In the genomic region with DNA sequence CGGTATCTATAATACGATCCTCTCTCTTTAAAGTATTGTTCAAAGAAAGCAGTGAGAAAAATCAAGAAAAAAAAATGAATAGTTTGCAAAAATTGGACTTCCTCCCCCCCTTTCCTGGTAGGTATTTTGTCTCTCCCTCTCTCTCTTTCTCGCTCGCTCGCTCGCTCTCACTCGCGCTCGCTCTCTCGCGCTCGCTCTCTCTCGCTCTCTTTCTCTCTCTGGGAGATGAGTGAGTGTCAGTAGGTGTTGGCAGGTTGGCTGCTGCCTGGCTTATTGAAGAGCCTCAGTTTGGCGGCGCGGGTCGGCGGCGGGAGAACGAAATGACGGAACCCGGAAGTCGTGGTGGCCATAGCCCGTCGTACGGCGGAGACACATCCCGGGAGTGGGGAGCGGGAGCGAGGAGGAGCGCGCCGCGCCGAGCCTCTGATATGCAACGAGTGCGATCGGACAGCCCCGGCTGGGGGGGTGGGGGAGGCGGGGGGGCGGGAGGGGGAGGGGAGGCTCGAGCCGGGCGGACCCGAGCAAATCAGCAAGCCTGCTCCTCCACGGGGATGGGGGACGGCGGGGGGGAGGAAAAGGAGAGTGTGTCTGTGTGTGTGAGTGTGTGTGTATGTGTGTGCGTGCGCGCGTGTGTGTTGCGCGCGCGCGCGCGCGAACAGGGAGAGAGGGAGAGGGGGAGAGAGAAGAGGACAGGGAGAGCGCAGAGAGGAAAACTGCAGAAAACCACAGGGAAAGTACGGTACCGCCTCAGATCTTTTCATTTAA, we compare ENCODE assay signal across 8 cellular contexts. TPM values are rescaled to one million over a fixed set of nuclear protein-coding genes. Genes with fewer than 3 reads are reported as not detected.
DNase-seq lines count a peak whose midpoint lies in the region; ATAC-seq and TF ChIP-seq lines count a peak whose summit lies in the region.

Gene MEIS2, minus strand, starts transcription at position 441 of the 765 bp plus-strand sequence. CDS start 1,083 bp downstream, outside the sequence.

- H3K4me1 Mint-ChIP-seq in activated CD8-positive, alpha-beta T cell treated with anti-CD3 and anti-CD28 coated beads for 36 hours (ENCODE audit: low read depth) = peaks cover 42% of the 10 kb centered on the region

- H3K9me3 ChIP-seq in mononuclear cell (ENCODE audit: low read depth, low read length) = no peaks in the 10 kb centered on the region
- H3K9me3 ChIP-seq in thymus (ENCODE audit: control insufficient read depth) = peaks cover 2% of the 10 kb centered on the region

- H3K27me3 ChIP-seq in mononuclear cell (ENCODE audit: insufficient read depth, low read length) = peaks cover 91% of the 10 kb centered on the region
- peaks cover 78% of the 10 kb centered on the region for H3K27me3 ChIP-seq in thymus (ENCODE audit: control insufficient read depth, insufficient read depth)

- intact Hi-C loops in activated CD8-positive, alpha-beta T cell treated with anti-CD3 and anti-CD28 coated beads for 36 hours (cut with micrococcal nuclease) = no loop called here

- ATAC-seq in GM18867 (IDR thresholded peaks at IDR 0.05; ENCODE audit: unreplicated experiment) = peak; percentile 42
- peak; percentile 34 for ATAC-seq in HG03520 (IDR thresholded peaks at IDR 0.05; ENCODE audit: unreplicated experiment)
- ATAC-seq in activated CD8-positive, alpha-beta T cell treated with anti-CD3 and anti-CD28 coated beads for 36 hours = peak; percentile 29
- ATAC-seq in esophagus mucosa = peak; percentile 79

- H3K4me3 Mint-ChIP-seq in activated CD8-positive, alpha-beta T cell treated with anti-CD3 and anti-CD28 coated beads for 36 hours = peak within 1 kb of the TSS; percentile 76

- POLR2A ChIA-PET in activated CD8-positive, alpha-beta T cell treated with anti-CD3 and anti-CD28 coated beads for 36 hours (lab: Charles Lee) = no interaction called here

- no peak for TF ChIP-seq CTCF in AG09319 (IDR thresholded peaks at IDR 0.05; ENCODE audit: low read depth, low read length)
- TF ChIP-seq CTCF in activated CD8-positive, alpha-beta T cell treated with anti-CD3 and anti-CD28 coated beads for 36 hours (IDR thresholded peaks at IDR 0.05) = no peak

- H3K27me3 Mint-ChIP-seq in activated CD8-positive, alpha-beta T cell treated with anti-CD3 and anti-CD28 coated beads for 36 hours = peaks cover 80% of the 10 kb centered on the region

- WGBS in thymus = 1% methylated on average over 63 of the region's 63 CpGs

- H3K4me1 ChIP-seq in mononuclear cell (ENCODE audit: insufficient read depth, low read length) (peaks cover 38% of the 10 kb centered on the region), thymus (ENCODE audit: control insufficient read depth, insufficient read depth, low read length) (peaks cover 4% of the 10 kb centered on the region)

- H3K27ac Mint-ChIP-seq in activated CD8-positive, alpha-beta T cell treated with anti-CD3 and anti-CD28 coated beads for 36 hours = peak within 1 kb of the TSS; percentile 25

- H3K9me3 Mint-ChIP-seq in activated CD8-positive, alpha-beta T cell treated with anti-CD3 and anti-CD28 coated beads for 36 hours = peaks cover 7% of the 10 kb centered on the region

- H3K4me3 ChIP-seq in mononuclear cell (ENCODE audit: low read length) (peak within 1 kb of the TSS; percentile 43), thymus (ENCODE audit: low read length) (peak within 1 kb of the TSS; percentile 53)

- DNase-seq in AG09319 (ENCODE audit: extremely low read depth, low read depth) (peak; percentile 94), NCI-H524 (lab: John Stamatoyannopoulos, UW) (peak; percentile 93 to 97)
- peak; percentile 58 for DNase-seq in activated CD8-positive, alpha-beta T cell treated with anti-CD3 and anti-CD28 coated beads for 36 hours

- peaks cover 11% of the 10 kb centered on the region for H3K36me3 Mint-ChIP-seq in activated CD8-positive, alpha-beta T cell treated with anti-CD3 and anti-CD28 coated beads for 36 hours (ENCODE audit: low read depth)

- no peaks in the 10 kb centered on the region for H3K36me3 ChIP-seq in thymus (ENCODE audit: control insufficient read depth, insufficient read depth)

- CTCF ChIA-PET in activated CD8-positive, alpha-beta T cell treated with anti-CD3 and anti-CD28 coated beads for 36 hours (lab: Charles Lee) = no interaction called here

- peak within 1 kb of the TSS; percentile 81 for H3K27ac ChIP-seq in thymus (ENCODE audit: low read depth)

RNA-seq across cellular contexts. Expression of gene MEIS2, which starts in this region (rescaled TPM):
- under 1 TPM in 1 of 2 experiments, not detected in 1; 0.14 TPM for total RNA-seq in activated CD8-positive, alpha-beta T cell treated with anti-CD3 and anti-CD28 coated beads for 36 hours
- total RNA-seq in esophagus mucosa (10.3 TPM), mononuclear cell (0.21 TPM)
- polyA plus RNA-seq in thymus = 32.7 TPM

Comparison
In these comparisons a context has a peak if more than half of its experiments do, and no peak if none do; other contexts are left out.
1. Peak in every context shown above with its lines: DNase-seq, ATAC-seq, H3K4me3 ChIP-seq and H3K27ac ChIP-seq.
2. Peak in DNase-seq and ATAC-seq in activated CD8-positive, alpha-beta T cell treated with anti-CD3 and anti-CD28 coated beads for 36 hours; RNA of the gene not detected or under 1 TPM.
3. ATAC-seq: peak in every context shown above with its lines; median percentile 79 in esophagus mucosa; 42 in GM18867; 34 in HG03520; 29 in activated CD8-positive, alpha-beta T cell treated with anti-CD3 and anti-CD28 coated beads for 36 hours.